In genomic region chr19:55216461-55217198, GRCh38 we compare ENCODE assay signal across 1 cellular context.
TF ChIP-seq lines count a peak whose summit lies in the region.

No MANE protein-coding gene starts in this region.

TF ChIP-seq in WTC11, 78 proteins besides CTCF, POLR2A, EP300 and RAD21 (continued from another document):
- TF ChIP-seq E2F4 (CRISPR knock-in tag; IDR thresholded peaks at IDR 0.05; ENCODE audit: borderline replicate concordance, low read depth) (peak; percentile 94), STAT6 (CRISPR knock-in tag; conservative IDR thresholded peaks at IDR 0.05; ENCODE audit: low read depth) (no peak), ZNF281 (CRISPR knock-in tag; IDR thresholded peaks at IDR 0.05) (peak; percentile 92), EMX1 (CRISPR knock-in tag; IDR thresholded peaks at IDR 0.05) (no peak), SP1 (CRISPR knock-in tag; conservative IDR thresholded peaks at IDR 0.05) (peak; percentile 70), CDX4 (CRISPR knock-in tag; IDR thresholded peaks at IDR 0.05; ENCODE audit: borderline replicate concordance) (no peak), PREB (CRISPR knock-in tag; IDR thresholded peaks at IDR 0.05; ENCODE audit: borderline replicate concordance) (no peak; the same call in 1 of the 2 replicates), PRRX2 (CRISPR knock-in tag; IDR thresholded peaks at IDR 0.05) (no peak), ZNF416 (CRISPR knock-in tag; IDR thresholded peaks at IDR 0.05) (0 out of 2 replicates have a peak, but pooled peaks have one; percentile 51), FOXP1 (CRISPR knock-in tag; IDR thresholded peaks at IDR 0.05; ENCODE audit: borderline replicate concordance) (peak; percentile 99), USF1 (CRISPR knock-in tag; IDR thresholded peaks at IDR 0.05) (peak; percentile 86), FOXK1 (CRISPR knock-in tag; IDR thresholded peaks at IDR 0.05) (peak; percentile 96), GTF2I (CRISPR knock-in tag; conservative IDR thresholded peaks at IDR 0.05) (no peak), ZNF317 (CRISPR knock-in tag; IDR thresholded peaks at IDR 0.05; ENCODE audit: borderline replicate concordance, low read depth) (peak; percentile 68; the same call in 1 of the 2 replicates), HMGA2 (CRISPR knock-in tag; IDR thresholded peaks at IDR 0.05) (no peak), ZMAT4 (CRISPR knock-in tag; IDR thresholded peaks at IDR 0.05) (no peak), ZNF232 (CRISPR knock-in tag; IDR thresholded peaks at IDR 0.05) (peak; percentile 99), IRF1 (CRISPR knock-in tag; IDR thresholded peaks at IDR 0.05) (peak; percentile 86; the same call in 1 of the 2 replicates), AFF4 (CRISPR knock-in tag; IDR thresholded peaks at IDR 0.05; ENCODE audit: borderline replicate concordance) (no peak), ELF4 (CRISPR knock-in tag; IDR thresholded peaks at IDR 0.05; ENCODE audit: low read depth) (peak; percentile 47; the same call in 1 of the 2 replicates), MLX (CRISPR knock-in tag; IDR thresholded peaks at IDR 0.05) (peak; percentile 93; the same call in 1 of the 2 replicates), RORB (CRISPR knock-in tag; IDR thresholded peaks at IDR 0.05) (no peak), ATF1 (CRISPR knock-in tag; IDR thresholded peaks at IDR 0.05) (peak; percentile 91), NR1H2 (CRISPR knock-in tag; IDR thresholded peaks at IDR 0.05) (peak; percentile 77; the same call in 1 of the 2 replicates), ATF2 (CRISPR knock-in tag; IDR thresholded peaks at IDR 0.05; ENCODE audit: borderline replicate concordance, low read depth) (peak; percentile 90; the same call in 1 of the 2 replicates), KAT7 (CRISPR knock-in tag; IDR thresholded peaks at IDR 0.05; ENCODE audit: borderline replicate concordance) (no peak), ZNF138 (CRISPR knock-in tag; conservative IDR thresholded peaks at IDR 0.05) (no peak), NFYB (CRISPR knock-in tag; conservative IDR thresholded peaks at IDR 0.05; ENCODE audit: low read depth) (peak; percentile 52), CBFB (CRISPR knock-in tag; IDR thresholded peaks at IDR 0.05; ENCODE audit: low read depth) (peak; percentile 34; the same call in 1 of the 2 replicates)
TF ChIP-seq in WTC11: peak in this region for 43.
